ENCODE assay signal across 7 cellular contexts in the genomic region with DNA sequence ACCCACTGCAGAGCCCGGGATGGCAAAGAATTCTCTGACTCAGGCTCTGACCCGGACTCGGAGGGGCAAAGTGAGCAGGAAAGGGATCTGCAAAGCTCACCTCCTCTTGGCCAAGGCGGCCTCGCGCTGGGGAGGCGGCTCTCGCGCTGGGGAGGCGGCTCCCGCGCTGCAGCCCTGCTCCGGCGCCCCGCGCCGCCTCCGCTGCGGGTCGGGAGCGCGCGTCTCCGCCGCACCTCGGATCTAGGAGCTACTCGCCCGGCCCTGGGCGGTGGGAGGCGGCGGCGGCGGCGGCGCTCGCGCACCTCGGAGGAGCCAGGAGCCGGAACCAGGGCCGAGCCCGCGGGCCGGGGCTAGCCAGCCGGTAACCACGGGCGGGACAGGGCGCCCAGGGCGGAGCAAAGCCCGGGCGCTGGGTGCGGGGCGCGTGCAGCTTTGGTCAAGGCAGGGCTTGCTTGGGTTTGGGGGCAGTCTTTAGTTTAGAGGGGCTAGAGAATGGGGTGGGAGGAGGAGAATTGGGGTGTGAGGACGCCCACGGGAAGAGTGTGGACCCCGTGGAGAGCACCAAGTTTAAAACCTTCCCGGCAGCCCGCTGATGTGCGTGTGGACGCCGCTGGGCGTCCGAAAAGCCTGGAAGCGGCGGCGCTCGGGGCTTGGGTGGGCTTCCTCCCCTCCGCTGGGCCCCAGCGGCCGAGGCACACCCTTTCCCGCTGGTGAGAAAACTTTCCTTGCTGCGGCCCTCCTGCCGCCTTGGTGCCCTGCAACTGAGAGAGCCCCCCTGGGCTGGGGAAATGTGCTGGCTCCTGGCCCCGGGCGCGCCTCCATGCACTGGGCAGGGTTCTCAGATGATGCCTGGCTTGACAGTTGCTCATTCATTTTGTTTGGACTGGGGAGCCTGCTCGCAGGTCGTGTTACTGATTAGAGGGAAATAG. TPM values are rescaled to one million over a fixed set of nuclear protein-coding genes. Genes with fewer than 3 reads are reported as not detected.
DNase-seq lines count a peak whose midpoint lies in the region; ATAC-seq and TF ChIP-seq lines count a peak whose summit lies in the region.

TSS of gene MRAP2 (plus strand) at position 250 of the 929 bp plus-strand sequence. CDS start 21,547 bp downstream, outside the sequence.

- H3K79me2 ChIP-seq in SK-N-SH (ENCODE audit: insufficient read depth) = no peaks in the 10 kb centered on the region

- TF ChIP-seq EP300 in SK-N-SH (IDR thresholded peaks at IDR 0.05; ENCODE audit: borderline replicate concordance in 1 of 2, low read depth in 1 of 2, low read length in 1 of 2) = no peak

- TF ChIP-seq RAD21 in SK-N-SH (IDR thresholded peaks at IDR 0.05; ENCODE audit: low read length) = no peak

- H3K27ac ChIP-seq in SK-N-SH (ENCODE audit: low read depth in 2 of 2, low read length in 1 of 2) = peak within 1 kb of the TSS in 1 of 2 experiments; percentile 78; a peak in 2 of 4 replicates

- H3K4me2 ChIP-seq in SK-N-SH = peak within 1 kb of the TSS; percentile 84

- POLR2A ChIA-PET in SK-N-SH (lab: Yijun Ruan, JAX) = interaction anchor here (0.8 kb wide), 2 partner anchors 18 to 175 kb away, joined by 3 read pairs; partner anchors contain the start of gene CYB5R4

- H3K27me3 ChIP-seq in SK-N-SH (ENCODE audit: insufficient read depth) = peaks cover 6% of the 10 kb centered on the region; the same call in 1 of the 2 replicates
- peaks cover 5% of the 10 kb centered on the region for H3K27me3 ChIP-seq in neuron (ENCODE audit: insufficient read depth, low read length)

- TF ChIP-seq CTCF in SK-N-SH (IDR thresholded peaks at IDR 0.05) (no peak), fibroblast of pulmonary artery (IDR thresholded peaks at IDR 0.05; ENCODE audit: low read length, missing control alignments) (no peak)

- DNase-seq in SK-N-SH = peak; percentile 84
- DNase-seq in fibroblast of pulmonary artery (ENCODE audit: low read depth) = peak; percentile 3
- no peak for DNase-seq in dedifferentiated amniotic fluid mesenchymal stem cell (ENCODE audit: extremely low spot score)
- no peak for DNase-seq in DMS79 treated with DMSO at 0.1 percent for 48 hours (lab: John Stamatoyannopoulos, UW)

- no peaks in the 10 kb centered on the region for H3K9me2 ChIP-seq in SK-N-SH

- H2AFZ ChIP-seq in SK-N-SH (ENCODE audit: low read depth) = peak within 1 kb of the TSS; percentile 81; the same call in 1 of the 2 replicates
- peak within 1 kb of the TSS; percentile 96 for H2AFZ ChIP-seq in neuron (ENCODE audit: low read depth, low read length)

- 4% methylated on average over 24 of the region's 78 CpGs for WGBS in SK-N-SH (ENCODE audit: low lambda C conversion rate)

- no peaks in the 10 kb centered on the region for H3F3A ChIP-seq in SK-N-SH (replicated peaks; ENCODE audit: insufficient read depth)

- H3K4me3 ChIP-seq in SK-N-SH (ENCODE audit: low read depth in 2 of 2, low read length in 1 of 2) (peak within 1 kb of the TSS; percentile 63 to 68), fibroblast of pulmonary artery (replicated peaks; ENCODE audit: low read depth, low read length) (peak within 1 kb of the TSS; percentile 52), neuron (ENCODE audit: low read length) (peak within 1 kb of the TSS; percentile 72)

- H4K20me1 ChIP-seq in SK-N-SH (ENCODE audit: insufficient read depth) = no peaks in the 10 kb centered on the region

- H3K4me1 ChIP-seq in SK-N-SH (ENCODE audit: control insufficient read depth in 1 of 2, insufficient read depth in 2 of 2, low read depth in 1 of 2, low read length in 1 of 2) = peaks cover 0 to 16% of the 10 kb centered on the region in 2 experiments; a peak in 2 of 4 replicates
- H3K4me1 ChIP-seq in neuron (ENCODE audit: insufficient read depth, low read length) = peaks cover 12% of the 10 kb centered on the region

- H3K9me3 ChIP-seq in SK-N-SH = no peaks in the 10 kb centered on the region
- H3K9me3 ChIP-seq in neuron (ENCODE audit: low read length) = peaks cover 4% of the 10 kb centered on the region

- no peaks in the 10 kb centered on the region for H3K36me3 ChIP-seq in SK-N-SH (replicated peaks in 1 of 2; ENCODE audit: control insufficient read depth in 1 of 2, insufficient read depth in 2 of 2, low read length in 1 of 2)
- H3K36me3 ChIP-seq in neuron (ENCODE audit: insufficient read depth, low read length) = no peaks in the 10 kb centered on the region

- peak; percentile 58 for ATAC-seq in GM18498 (IDR thresholded peaks at IDR 0.05; ENCODE audit: unreplicated experiment)
- ATAC-seq in HG02885 (IDR thresholded peaks at IDR 0.05; ENCODE audit: poor library complexity, unreplicated experiment) = peak; percentile 63

- CTCF ChIA-PET in SK-N-SH (lab: Yijun Ruan, JAX) = interaction anchor here (0.6 to 1.2 kb wide), 2 partner anchors 50 to 150 kb away, joined by 3 read pairs; no protein-coding TSS in a partner anchor

- no peak within 1 kb of the TSS for H3K9ac ChIP-seq in SK-N-SH

TF ChIP-seq in SK-N-SH, 30 proteins besides CTCF, POLR2A, EP300 and RAD21:
- TF ChIP-seq RCOR1 (IDR thresholded peaks at IDR 0.05; ENCODE audit: low read length) (no peak), USF2 (IDR thresholded peaks at IDR 0.05; ENCODE audit: borderline replicate concordance, low read depth, low read length) (no peak), TCF12 (IDR thresholded peaks at IDR 0.05) (no peak), MXI1 (IDR thresholded peaks at IDR 0.05; ENCODE audit: low read depth, low read length) (no peak; the same call in none of the 2 replicates), GATA2 (CRISPR knock-in tag; IDR thresholded peaks at IDR 0.05) (no peak), TAF1 (IDR thresholded peaks at IDR 0.05; ENCODE audit: borderline replicate concordance, low read depth, low read length) (no peak), REST (IDR thresholded peaks at IDR 0.05; ENCODE audit: low read depth, low read length) (no peak), RXRA (IDR thresholded peaks at IDR 0.05; ENCODE audit: borderline replicate concordance, low read depth) (no peak), CHD2 (IDR thresholded peaks at IDR 0.05; ENCODE audit: low read length, partially characterized antibody) (no peak), RFX5 (IDR thresholded peaks at IDR 0.05; ENCODE audit: low read length) (no peak), JUND (IDR thresholded peaks at IDR 0.05) (no peak), FOXM1 (IDR thresholded peaks at IDR 0.05; ENCODE audit: low read depth) (no peak), SMC3 (IDR thresholded peaks at IDR 0.05; ENCODE audit: low read depth, low read length) (no peak), POLR2AphosphoS5 (IDR thresholded peaks at IDR 0.05; ENCODE audit: low read depth, low read length) (no peak), USF1 (IDR thresholded peaks at IDR 0.05; ENCODE audit: borderline replicate concordance, low read depth) (no peak), FOSL2 (IDR thresholded peaks at IDR 0.05; ENCODE audit: borderline replicate concordance, low read depth) (no peak), MAX (IDR thresholded peaks at IDR 0.05; ENCODE audit: low read depth) (no peak), NFIC (IDR thresholded peaks at IDR 0.05; ENCODE audit: borderline replicate concordance) (no peak), YY1 (IDR thresholded peaks at IDR 0.05; ENCODE audit: low read depth) (no peak), MEF2A (IDR thresholded peaks at IDR 0.05; ENCODE audit: borderline replicate concordance, low read depth) (no peak)

RNA-seq across cellular contexts. Expression of gene MRAP2, which starts in this region (rescaled TPM):
- 0.12 and 0.44 TPM in 2 replicates for polyA plus RNA-seq in SK-N-SH (2012; rRNA removed)
- polyA plus RNA-seq in SK-N-SH (2012; cell fraction: cytosol; rRNA removed) = 0.53 and 1.3 TPM in 2 replicates
- polyA plus RNA-seq in SK-N-SH (2012; cell fraction: nucleus; rRNA removed) = 0.15 and 0.16 TPM in 2 replicates

Comparison
In these comparisons a context has a peak if more than half of its experiments do, and no peak if none do; other contexts are left out.
1. DNase-seq: peak in SK-N-SH (single experiment) and fibroblast of pulmonary artery (single experiment); none in dedifferentiated amniotic fluid mesenchymal stem cell (single experiment) and DMS79 treated with DMSO at 0.1 percent for 48 hours (single experiment).
2. Peak in every context shown above with its lines, with median percentiles within 50 percentile points of each other: H3K4me3 ChIP-seq.